ENCODE assay signal across 1 cellular context in the genomic region with DNA sequence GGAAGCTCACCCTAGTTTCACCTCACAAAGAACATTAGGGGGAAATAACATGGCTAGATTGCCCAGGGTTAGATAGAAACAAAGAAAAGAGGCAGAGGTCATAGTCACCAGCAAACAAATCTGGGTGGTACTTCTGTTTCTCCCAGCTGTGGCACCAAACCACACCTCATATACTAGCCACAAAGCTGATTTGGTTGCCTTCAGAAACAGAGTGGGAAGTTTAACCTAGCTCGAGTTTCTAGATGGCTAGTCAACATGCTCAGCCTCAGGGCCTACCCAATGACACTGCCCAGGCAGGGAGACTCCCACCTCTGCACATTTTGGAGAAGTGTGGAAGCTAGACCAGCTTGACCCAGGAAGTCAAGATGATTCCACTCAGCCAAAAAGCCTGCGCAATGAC.
TF ChIP-seq lines count a peak whose summit lies in the region.

No MANE protein-coding gene starts in this region.

TF ChIP-seq in H1, 55 proteins besides CTCF, POLR2A, EP300 and RAD21:
- TF ChIP-seq CHD2 (IDR thresholded peaks at IDR 0.05; ENCODE audit: low read length) (no peak), SIRT6 (IDR thresholded peaks at IDR 0.05; ENCODE audit: low read length) (no peak), CBX8 (IDR thresholded peaks at IDR 0.05; ENCODE audit: borderline replicate concordance, low read depth, low read length) (no peak), ZNF274 (IDR thresholded peaks at IDR 0.05; ENCODE audit: borderline replicate concordance, extremely low read depth, low read length) (no peak), GABPA (IDR thresholded peaks at IDR 0.05; ENCODE audit: borderline replicate concordance, insufficient read depth, low read length) (no peak)
- TF ChIP-seq, protein P1, sequence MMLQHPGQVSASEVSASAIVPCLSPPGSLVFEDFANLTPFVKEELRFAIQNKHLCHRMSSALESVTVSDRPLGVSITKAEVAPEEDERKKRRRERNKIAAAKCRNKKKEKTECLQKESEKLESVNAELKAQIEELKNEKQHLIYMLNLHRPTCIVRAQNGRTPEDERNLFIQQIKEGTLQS (IDR thresholded peaks at IDR 0.05; ENCODE audit: insufficient read depth, low read depth, low read length): no peak
